8 cellular contexts compared by ENCODE assay signal in the genomic region with DNA sequence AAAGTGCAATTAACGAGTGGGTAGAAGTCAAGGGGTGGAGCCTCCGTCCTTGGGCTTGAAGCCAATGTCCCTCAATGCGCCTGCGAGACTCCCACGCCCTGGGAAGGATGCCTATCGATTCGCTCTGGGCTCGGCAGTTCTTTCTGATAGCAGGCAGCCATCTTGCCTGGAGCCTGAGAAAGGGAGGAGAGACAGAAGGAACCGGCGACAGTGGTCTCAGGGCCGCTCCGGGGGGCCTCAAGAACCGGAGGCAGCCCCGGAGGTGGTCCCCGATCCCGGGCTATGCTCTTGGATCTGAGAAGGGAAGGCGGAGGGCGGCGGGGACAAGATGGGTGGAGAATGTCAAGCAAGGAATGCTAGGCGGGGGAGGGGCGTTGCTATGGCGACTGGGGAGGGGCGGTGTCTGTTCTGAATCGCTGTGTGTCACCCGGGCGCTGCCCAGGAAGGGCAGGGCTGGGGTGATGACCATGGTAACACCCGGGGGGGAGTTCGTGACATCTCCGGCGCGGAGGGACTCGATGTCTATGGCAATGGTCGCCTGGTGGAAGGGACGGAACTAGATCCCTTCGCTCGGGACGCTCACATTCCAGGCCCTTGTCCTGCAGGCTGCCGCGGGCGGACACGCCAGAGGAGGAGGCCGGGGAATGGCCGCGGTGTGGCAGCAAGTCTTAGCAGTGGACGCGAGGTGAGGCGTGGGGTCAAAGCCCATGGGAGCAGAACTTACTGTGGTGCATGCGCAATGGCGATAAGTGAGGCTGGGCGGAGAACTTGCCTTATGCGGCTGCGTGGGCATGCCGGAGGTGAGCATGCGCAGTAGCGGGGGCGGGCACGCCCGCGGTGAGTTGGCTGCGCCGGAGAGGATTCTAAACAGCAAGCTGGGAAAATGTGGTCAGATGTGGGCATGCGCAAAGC. TPM values are rescaled to one million over a fixed set of nuclear protein-coding genes. Genes with fewer than 3 reads are reported as not detected.
DNase-seq lines count a peak whose midpoint lies in the region; ATAC-seq, FAIRE-seq and TF ChIP-seq lines count a peak whose summit lies in the region.

TSS of gene WDR13 (plus strand) at position 140 of the 912 bp plus-strand sequence. CDS start at position 645, 505 bp downstream.

- peak; percentile 93 for ATAC-seq in gastroesophageal sphincter

- TF ChIP-seq EP300 in SK-N-SH (IDR thresholded peaks at IDR 0.05; ENCODE audit: borderline replicate concordance in 1 of 2, low read depth in 1 of 2, low read length in 1 of 2) (no peak), gastroesophageal sphincter (IDR thresholded peaks at IDR 0.05) (no peak)

- peaks cover 3% of the 10 kb centered on the region; the same call in 1 of the 2 replicates for H3K4me1 ChIP-seq in HEK293 (ENCODE audit: control insufficient read depth, insufficient read depth, low read length)
- H3K4me1 ChIP-seq in SK-N-SH (ENCODE audit: control insufficient read depth in 1 of 2, insufficient read depth in 2 of 2, low read depth in 1 of 2, low read length in 1 of 2): peaks cover 0 to 6% of the 10 kb centered on the region in 2 experiments; a peak in 1 of 4 replicates
- peaks cover 0 to 16% (median 4%) of the 10 kb centered on the region in 3 donors for H3K4me1 ChIP-seq in gastroesophageal sphincter
- peaks cover 11 to 26% of the 10 kb centered on the region in 2 experiments for H3K4me1 ChIP-seq in neutrophil (ENCODE audit: control insufficient read depth in 1 of 2, insufficient read depth in 1 of 2, low read depth in 1 of 2, low read length in 1 of 2)

- DNase-seq in NCI-H1092 (lab: John Stamatoyannopoulos, UW) (peak; percentile 92), SK-N-SH (peak; percentile 91)
- DNase-seq in activated naive CD4-positive, alpha-beta T cell treated with anti-CD3 and anti-CD28 coated beads, Interleukin-2, amount 50 U/mL, for 16 hours: peak; percentile 87

- H3K4me2 ChIP-seq in SK-N-SH: peak within 1 kb of the TSS; percentile 75

- POLR2A ChIA-PET in HEK293 (lab: Yijun Ruan, JAX): interaction anchor here (0.6 to 1.6 kb wide), 4 partner anchors 19 to 574 kb away, joined by 3 read pairs; partner anchors contain the start of genes PLP2 and RBM3
- POLR2A ChIA-PET in SK-N-SH (lab: Yijun Ruan, JAX): interaction anchor here (0.5 to 0.9 kb wide), 3 partner anchors 300 to 527 kb away, joined by 3 to 7 read pairs (median 4); partner anchors contain the start of genes GRIPAP1, PQBP1 and TIMM17B

- no peaks in the 10 kb centered on the region for H3K9me2 ChIP-seq in SK-N-SH

- H3K36me3 ChIP-seq in HEK293 (ENCODE audit: control insufficient read depth in 2 of 2, insufficient read depth in 1 of 2, low read length in 2 of 2) (peaks cover 0 to 41% of the 10 kb centered on the region in 2 experiments), SK-N-SH (replicated peaks in 1 of 2; ENCODE audit: control insufficient read depth in 1 of 2, insufficient read depth in 2 of 2, low read length in 1 of 2) (peaks cover 0 to 17% of the 10 kb centered on the region in 2 experiments), gastroesophageal sphincter (peaks cover 0 to 39% of the 10 kb centered on the region in 2 donors), neutrophil (peaks cover 26% of the 10 kb centered on the region)

- H3K27ac ChIP-seq in HEK293 (ENCODE audit: extremely low read depth, low read depth, low read length) (peak within 1 kb of the TSS; percentile 96), SK-N-SH (ENCODE audit: low read depth in 2 of 2, low read length in 1 of 2) (peak within 1 kb of the TSS; percentile 91 to 98), gastroesophageal sphincter (peak within 1 kb of the TSS; percentile 78 to 98 (median 94)), neutrophil (peak within 1 kb of the TSS; percentile 99)

- H3K27me3 ChIP-seq in SK-N-SH (ENCODE audit: insufficient read depth): no peaks in the 10 kb centered on the region
- no peaks in the 10 kb centered on the region for H3K27me3 ChIP-seq in gastroesophageal sphincter
- no peaks in the 10 kb centered on the region for H3K27me3 ChIP-seq in neutrophil

- peak; percentile 23 to 36 for TF ChIP-seq POLR2A in gastroesophageal sphincter (IDR thresholded peaks at IDR 0.05)

- CTCF ChIA-PET in HEK293 (lab: Yijun Ruan, JAX): interaction anchor here (0.5 to 0.7 kb wide), 2 partner anchors 12 to 507 kb away, joined by 3 to 5 read pairs; no protein-coding TSS in a partner anchor
- CTCF ChIA-PET in SK-N-SH (lab: Yijun Ruan, JAX): no interaction called here

- H3K4me3 ChIP-seq in HEK293 (ENCODE audit: low read depth, low read length): peak within 1 kb of the TSS; percentile 83
- H3K4me3 ChIP-seq in SK-N-SH (ENCODE audit: low read depth in 2 of 2, low read length in 1 of 2): peak within 1 kb of the TSS; percentile 58 to 73
- H3K4me3 ChIP-seq in gastroesophageal sphincter: peak within 1 kb of the TSS; percentile 39 to 66
- peak within 1 kb of the TSS; percentile 78 to 82 for H3K4me3 ChIP-seq in neutrophil (ENCODE audit: low read depth in 1 of 2, low read length in 1 of 2)

- TF ChIP-seq RAD21 in SK-N-SH (IDR thresholded peaks at IDR 0.05; ENCODE audit: low read length): no peak

- WGBS in SK-N-SH (ENCODE audit: low lambda C conversion rate): 21% methylated on average over 35 of the region's 62 CpGs
- WGBS in gastroesophageal sphincter (ENCODE audit: low coverage in 1 of 2), 2 donors: 23% methylated on average over 9 of the region's 62 CpGs; no CpG with 5 or more reads in 1 of the 2 donors

- peak; percentile 97 for FAIRE-seq in G401.6 (lab: Jason Lieb, UNC)

- no peaks in the 10 kb centered on the region for H3F3A ChIP-seq in SK-N-SH (replicated peaks; ENCODE audit: insufficient read depth)

- H3K9ac ChIP-seq in SK-N-SH: peak within 1 kb of the TSS; percentile 95

- TF ChIP-seq CTCF in HEK293 (tag by site-specific recombination; IDR thresholded peaks at IDR 0.05) (no peak), SK-N-SH (IDR thresholded peaks at IDR 0.05) (no peak), gastroesophageal sphincter (IDR thresholded peaks at IDR 0.05) (no peak), neutrophil (IDR thresholded peaks at IDR 0.05) (no peak), subcutaneous adipose tissue (IDR thresholded peaks at IDR 0.05; ENCODE audit: low read depth) (no peak)

- H4K20me1 ChIP-seq in SK-N-SH (ENCODE audit: insufficient read depth): no peaks in the 10 kb centered on the region

- H2AFZ ChIP-seq in SK-N-SH (ENCODE audit: low read depth): peak within 1 kb of the TSS; percentile 79

- peaks cover 9% of the 10 kb centered on the region; the same call in 1 of the 2 replicates for H3K79me2 ChIP-seq in SK-N-SH (ENCODE audit: insufficient read depth)

- no peaks in the 10 kb centered on the region for H3K9me3 ChIP-seq in HEK293 (ENCODE audit: control insufficient read depth, insufficient read depth, low read depth, low read length)
- no peaks in the 10 kb centered on the region for H3K9me3 ChIP-seq in SK-N-SH
- H3K9me3 ChIP-seq in gastroesophageal sphincter: no peaks in the 10 kb centered on the region
- no peaks in the 10 kb centered on the region for H3K9me3 ChIP-seq in neutrophil

TF ChIP-seq in HEK293, 187 proteins besides CTCF, POLR2A, EP300 and RAD21 (continues in another document):
- TF ChIP-seq SP7 (tag by site-specific recombination; IDR thresholded peaks at IDR 0.05) (peak; percentile 72), ZBTB20 (tag by site-specific recombination; IDR thresholded peaks at IDR 0.05) (peak; percentile 47; the same call in 1 of the 2 replicates), ZFP37 (tag by site-specific recombination; IDR thresholded peaks at IDR 0.05) (peak; percentile 67; the same call in 1 of the 2 replicates), SP2 (tag by site-specific recombination; IDR thresholded peaks at IDR 0.05) (peak; percentile 59), ZNF768 (tag by site-specific recombination; IDR thresholded peaks at IDR 0.05) (no peak; the same call in 1 of the 2 replicates), ZNF624 (tag by site-specific recombination; IDR thresholded peaks at IDR 0.05) (no peak)

TF ChIP-seq in SK-N-SH, 30 proteins besides CTCF, POLR2A, EP300 and RAD21:
- TF ChIP-seq YY1 (IDR thresholded peaks at IDR 0.05; ENCODE audit: low read depth) (peak; percentile 95), NFIC (IDR thresholded peaks at IDR 0.05; ENCODE audit: borderline replicate concordance) (0 out of 2 replicates have a peak, but pooled peaks have one; percentile 39), GABPA (IDR thresholded peaks at IDR 0.05; ENCODE audit: low read depth) (no peak), TAF1 (IDR thresholded peaks at IDR 0.05; ENCODE audit: borderline replicate concordance, low read depth, low read length) (peak; percentile 12; the same call in 1 of the 2 replicates), EZH2phosphoT487 (IDR thresholded peaks at IDR 0.05; ENCODE audit: borderline replicate concordance, low read depth) (no peak), NRF1 (IDR thresholded peaks at IDR 0.05; ENCODE audit: low read depth, low read length) (peak; percentile 94), POLR2AphosphoS5 (IDR thresholded peaks at IDR 0.05; ENCODE audit: low read depth, low read length) (peak; percentile 52), MXI1 (IDR thresholded peaks at IDR 0.05; ENCODE audit: low read depth, low read length) (peak; percentile 43)

RNA-seq across cellular contexts. Expression of gene WDR13, which starts in this region (rescaled TPM):
- 58.0 and 101 TPM in 2 replicates for polyA plus RNA-seq in SK-N-SH (2012; rRNA removed)
- polyA plus RNA-seq in SK-N-SH (2012; cell fraction: cytosol; rRNA removed): 30.9 and 62.0 TPM in 2 replicates
- polyA plus RNA-seq in SK-N-SH (2012; cell fraction: nucleus; rRNA removed): 223 and 292 TPM in 2 replicates
- 100 to 1,000 TPM; 108 to 182 (median 139) TPM for total RNA-seq in gastroesophageal sphincter
- total RNA-seq in subcutaneous adipose tissue: 100 to 1,000 TPM in 3 of 4 donors, 10 to 100 TPM in 1; 71.9 to 119 (median 105) TPM

Comparison
In these comparisons a context has a peak if more than half of its experiments do, and no peak if none do; other contexts are left out.
1. Peak in every context shown above with its lines: DNase-seq, ATAC-seq, H3K4me3 ChIP-seq and H3K27ac ChIP-seq.